25 cellular contexts compared by ENCODE assay signal in genomic region chr13:78712866-78713265, GRCh38.
"Had no signal": no experiment of that assay in that cellular context is flagged by ENCODE, and none has a peak within 500 bp of the region (broad histone marks: within the 10 kb centered on the region; RNA-seq: fewer than 3 reads in every experiment).

No MANE protein-coding gene starts in this region.

- H3K27ac ChIP-seq: epithelial cell of prostate, esophagus squamous epithelium, left ventricle myocardium inferior, spleen, suprapubic skin, tibial artery, upper lobe of right lung had no signal

- H3K4me1 Mint-ChIP-seq: activated B cell treated with CpG ODN at 0.5 μM for 24 hours; activated CD8-positive, alpha-beta memory T cell treated with anti-CD3 and anti-CD28 coated beads, Interleukin-2, amount 10 ng/mL, durations not matched to agents 7 days and 5 days had no signal

- DNase-seq: activated B cell treated with CpG ODN at 0.5 μM for 24 hours; activated CD4-positive, alpha-beta T cell treated with anti-CD3 and anti-CD28 coated beads for 36 hours; activated CD8-positive, alpha-beta memory T cell treated with anti-CD3 and anti-CD28 coated beads, Interleukin-2, amount 10 ng/mL, durations not matched to agents 7 days and 5 days; activated CD8-positive, alpha-beta T cell treated with anti-CD3 and anti-CD28 coated beads, Interleukin-2, amount 10 ng/mL, durations not matched to agents 7 days and 5 days; activated naive CD4-positive, alpha-beta T cell; activated T-cell treated with anti-CD3 and anti-CD28 coated beads, Interleukin-2, amount 50 U/mL, for 72 hours; anterior cingulate cortex; dermis blood vessel endothelial cell; effector CD4-positive, alpha-beta T cell; esophagus squamous epithelium; foreskin melanocyte; kidney glomerular epithelial cell; left ventricle myocardium inferior; mucosa of descending colon; posterior cingulate gyrus; right cardiac atrium; spleen; stimulated activated naive CD4-positive, alpha-beta T cell; tibial artery; upper lobe of right lung had no signal

- H3K36me3 ChIP-seq: esophagus squamous epithelium, left ventricle myocardium inferior, spleen, suprapubic skin, tibial artery, upper lobe of right lung had no signal

- H3K9me3 ChIP-seq: esophagus squamous epithelium, left ventricle myocardium inferior, mucosa of descending colon, spleen, suprapubic skin, tibial artery, upper lobe of right lung had no signal

- H3K4me3 Mint-ChIP-seq: activated B cell treated with CpG ODN at 0.5 μM for 24 hours; activated CD4-positive, alpha-beta T cell treated with anti-CD3 and anti-CD28 coated beads for 36 hours; activated CD8-positive, alpha-beta memory T cell treated with anti-CD3 and anti-CD28 coated beads, Interleukin-2, amount 10 ng/mL, durations not matched to agents 7 days and 5 days; activated CD8-positive, alpha-beta T cell treated with anti-CD3 and anti-CD28 coated beads, Interleukin-2, amount 10 ng/mL, durations not matched to agents 7 days and 5 days; activated T-cell treated with anti-CD3 and anti-CD28 coated beads, Interleukin-2, amount 50 U/mL, for 72 hours; natural killer cell treated with Interleukin-12 subunit alpha and Interleukin-12 subunit beta and Interleukin-15 and Interleukin-18, amount 100 ng/mL, for 72 hours had no signal

- H3K36me3 Mint-ChIP-seq: activated CD8-positive, alpha-beta memory T cell treated with anti-CD3 and anti-CD28 coated beads, Interleukin-2, amount 10 ng/mL, durations not matched to agents 7 days and 5 days; activated naive CD4-positive, alpha-beta T cell treated with anti-CD3 and anti-CD28 coated beads, Interleukin-2, amount 50 U/mL, for 72 hours; natural killer cell treated with Interleukin-12 subunit alpha and Interleukin-12 subunit beta and Interleukin-15 and Interleukin-18, amount 100 ng/mL, for 72 hours had no signal

- H3K27me3 ChIP-seq: esophagus squamous epithelium, spleen, suprapubic skin, tibial artery, upper lobe of right lung had no signal

- H3K9me3 Mint-ChIP-seq: activated B cell treated with CpG ODN at 0.5 μM for 24 hours; activated naive CD4-positive, alpha-beta T cell treated with anti-CD3 and anti-CD28 coated beads, Interleukin-2, amount 50 U/mL, for 72 hours; activated T-cell treated with anti-CD3 and anti-CD28 coated beads, Interleukin-2, amount 50 U/mL, for 72 hours; natural killer cell treated with Interleukin-12 subunit alpha and Interleukin-12 subunit beta and Interleukin-15 and Interleukin-18, amount 100 ng/mL, for 72 hours had no signal

- H3K27ac Mint-ChIP-seq: activated B cell treated with CpG ODN at 0.5 μM for 24 hours; activated CD4-positive, alpha-beta T cell treated with anti-CD3 and anti-CD28 coated beads for 36 hours; activated CD8-positive, alpha-beta memory T cell treated with anti-CD3 and anti-CD28 coated beads, Interleukin-2, amount 10 ng/mL, durations not matched to agents 7 days and 5 days; activated CD8-positive, alpha-beta T cell treated with anti-CD3 and anti-CD28 coated beads, Interleukin-2, amount 10 ng/mL, durations not matched to agents 7 days and 5 days; activated naive CD4-positive, alpha-beta T cell treated with anti-CD3 and anti-CD28 coated beads, Interleukin-2, amount 50 U/mL, for 72 hours; natural killer cell treated with Interleukin-12 subunit alpha and Interleukin-12 subunit beta and Interleukin-15 and Interleukin-18, amount 100 ng/mL, for 72 hours had no signal

- ATAC-seq: activated CD4-positive, alpha-beta T cell treated with anti-CD3 and anti-CD28 coated beads for 36 hours; activated CD8-positive, alpha-beta memory T cell treated with anti-CD3 and anti-CD28 coated beads, Interleukin-2, amount 10 ng/mL, durations not matched to agents 7 days and 5 days; activated CD8-positive, alpha-beta T cell treated with anti-CD3 and anti-CD28 coated beads, Interleukin-2, amount 10 ng/mL, durations not matched to agents 7 days and 5 days; activated naive CD4-positive, alpha-beta T cell treated with anti-CD3 and anti-CD28 coated beads, Interleukin-2, amount 50 U/mL, for 72 hours; activated T-cell treated with anti-CD3 and anti-CD28 coated beads, Interleukin-2, amount 50 U/mL, for 72 hours; mucosa of descending colon; natural killer cell treated with Interleukin-12 subunit alpha and Interleukin-12 subunit beta and Interleukin-15 and Interleukin-18, amount 100 ng/mL, for 72 hours; right cardiac atrium; upper lobe of right lung had no signal

- H3K4me1 ChIP-seq: esophagus squamous epithelium, left ventricle myocardium inferior, spleen, suprapubic skin, tibial artery, upper lobe of right lung had no signal

- H3K4me3 ChIP-seq: esophagus squamous epithelium, left ventricle myocardium inferior, lung, mucosa of descending colon, spleen, suprapubic skin, tibial artery, upper lobe of right lung had no signal
